In the genomic region with DNA sequence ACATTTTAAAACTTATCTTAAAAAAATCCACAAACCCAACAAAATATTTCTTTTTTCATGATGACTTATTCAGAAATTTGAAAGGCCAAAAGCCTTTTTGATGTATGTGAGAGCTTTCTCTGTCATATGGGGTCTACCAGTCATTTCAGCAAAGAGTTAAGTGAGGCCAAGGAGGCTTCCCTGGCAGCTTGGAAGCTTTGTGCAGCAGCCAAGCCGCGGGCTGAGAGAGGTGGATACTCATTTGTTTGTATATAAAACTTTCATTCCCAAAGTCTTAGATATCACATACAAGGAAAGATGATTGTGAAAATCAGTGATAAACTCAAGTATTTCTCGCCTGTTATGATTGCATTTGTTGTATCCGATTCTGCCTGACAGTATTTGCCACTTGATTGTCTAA, we compare ENCODE assay signal across 1 cellular context.
TF ChIP-seq lines count a peak whose summit lies in the region.

No MANE protein-coding gene starts in this region.

TF ChIP-seq in HepG2, 621 proteins besides CTCF, POLR2A, EP300 and RAD21:
- TF ChIP-seq ZNF670 (CRISPR knock-in tag; IDR thresholded peaks at IDR 0.05; ENCODE audit: borderline replicate concordance) = 0 out of 2 replicates have a peak, but pooled peaks have one; percentile 34
- TF ChIP-seq ARID2 (CRISPR knock-in tag; IDR thresholded peaks at IDR 0.05; ENCODE audit: borderline replicate concordance) = 0 out of 2 replicates have a peak, but pooled peaks have one; percentile 7
- TF ChIP-seq ZNF432 (CRISPR knock-in tag; IDR thresholded peaks at IDR 0.05; ENCODE audit: borderline replicate concordance) = no peak
- TF ChIP-seq ZNF780A (CRISPR knock-in tag; IDR thresholded peaks at IDR 0.05) = peak; percentile 23; the same call in 1 of the 2 replicates
- TF ChIP-seq, protein P1, sequence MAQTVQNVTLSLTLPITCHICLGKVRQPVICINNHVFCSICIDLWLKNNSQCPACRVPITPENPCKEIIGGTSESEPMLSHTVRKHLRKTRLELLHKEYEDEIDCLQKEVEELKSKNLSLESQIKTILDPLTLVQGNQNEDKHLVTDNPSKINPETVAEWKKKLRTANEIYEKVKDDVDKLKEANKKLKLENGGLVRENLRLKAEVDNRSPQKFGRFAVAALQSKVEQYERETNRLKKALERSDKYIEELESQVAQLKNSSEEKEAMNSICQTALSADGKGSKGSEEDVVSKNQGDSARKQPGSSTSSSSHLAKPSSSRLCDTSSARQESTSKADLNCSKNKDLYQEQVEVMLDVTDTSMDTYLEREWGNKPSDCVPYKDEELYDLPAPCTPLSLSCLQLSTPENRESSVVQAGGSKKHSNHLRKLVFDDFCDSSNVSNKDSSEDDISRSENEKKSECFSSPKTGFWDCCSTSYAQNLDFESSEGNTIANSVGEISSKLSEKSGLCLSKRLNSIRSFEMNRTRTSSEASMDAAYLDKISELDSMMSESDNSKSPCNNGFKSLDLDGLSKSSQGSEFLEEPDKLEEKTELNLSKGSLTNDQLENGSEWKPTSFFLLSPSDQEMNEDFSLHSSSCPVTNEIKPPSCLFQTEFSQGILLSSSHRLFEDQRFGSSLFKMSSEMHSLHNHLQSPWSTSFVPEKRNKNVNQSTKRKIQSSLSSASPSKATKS (CRISPR knock-in tag; IDR thresholded peaks at IDR 0.05) = no peak
- 0 out of 2 replicates have a peak, but pooled peaks have one; percentile 8 for TF ChIP-seq ZNF589 (CRISPR knock-in tag; conservative IDR thresholded peaks at IDR 0.05)
